ENCODE assay signal across 10 cellular contexts in genomic region chr3:158768881-158769518, GRCh38. TPM values are rescaled to one million over a fixed set of nuclear protein-coding genes. Genes with fewer than 3 reads are reported as not detected.
DNase-seq lines count a peak whose midpoint lies in the region; ATAC-seq and TF ChIP-seq lines count a peak whose summit lies in the region.
"Had no signal": no experiment of that assay in that cellular context is flagged by ENCODE, and none has a peak within 500 bp of the region (broad histone marks: within the 10 kb centered on the region; RNA-seq: fewer than 3 reads in every experiment).

No MANE protein-coding gene starts in this region.

- H3K4me1 Mint-ChIP-seq in naive thymus-derived CD4-positive, alpha-beta T cell = peaks cover 0 to 12% (median 0%) of the 10 kb centered on the region in 7 donors

- peaks cover 0 to 8% (median 4%) of the 10 kb centered on the region in 5 donors for H3K36me3 Mint-ChIP-seq in naive thymus-derived CD4-positive, alpha-beta T cell
- H3K36me3 Mint-ChIP-seq: activated naive CD8-positive, alpha-beta T cell treated with anti-CD3 and anti-CD28 coated beads, Interleukin-2, amount 10 ng/mL, durations not matched to agents 7 days and 5 days; natural killer cell treated with Interleukin-12 subunit alpha and Interleukin-12 subunit beta and Interleukin-15 and Interleukin-18, amount 100 ng/mL, for 72 hours had no signal

- intact Hi-C loops in naive thymus-derived CD4-positive, alpha-beta T cell (cut with micrococcal nuclease) = no loop called here

- H3F3A ChIP-seq in smooth muscle cell (ENCODE audit: low read depth) = peaks cover 18% of the 10 kb centered on the region

- no peak overlapping the region for H3K4me3 ChIP-seq in smooth muscle cell
- H3K4me3 ChIP-seq in naive thymus-derived CD4-positive, alpha-beta T cell (ENCODE audit: low read length) = no peak overlapping the region

- POLR2A ChIA-PET in naive thymus-derived CD4-positive, alpha-beta T cell (lab: Charles Lee) = no interaction called here

- WGBS in smooth muscle cell (ENCODE audit: low lambda C conversion rate) = 52% methylated on average over 8 of the region's 8 CpGs

- H2AFZ ChIP-seq in smooth muscle cell (ENCODE audit: low read depth) = no peak overlapping the region

- peak overlapping the region; percentile 78 for H3K4me2 ChIP-seq in smooth muscle cell

- H3K27ac Mint-ChIP-seq in naive thymus-derived CD4-positive, alpha-beta T cell = no peak overlapping the region
- H3K27ac Mint-ChIP-seq: activated naive CD8-positive, alpha-beta T cell treated with anti-CD3 and anti-CD28 coated beads, Interleukin-2, amount 10 ng/mL, durations not matched to agents 7 days and 5 days; natural killer cell treated with Interleukin-12 subunit alpha and Interleukin-12 subunit beta and Interleukin-15 and Interleukin-18, amount 100 ng/mL, for 72 hours had no signal

- H3K9me3 Mint-ChIP-seq in naive thymus-derived CD4-positive, alpha-beta T cell = no peaks in the 10 kb centered on the region
- H3K9me3 Mint-ChIP-seq: activated naive CD8-positive, alpha-beta T cell treated with anti-CD3 and anti-CD28 coated beads, Interleukin-2, amount 10 ng/mL, durations not matched to agents 7 days and 5 days; natural killer cell treated with Interleukin-12 subunit alpha and Interleukin-12 subunit beta and Interleukin-15 and Interleukin-18, amount 100 ng/mL, for 72 hours had no signal

- H3K9ac ChIP-seq in smooth muscle cell (ENCODE audit: low read depth) = no peak overlapping the region

- no peak for TF ChIP-seq CTCF in smooth muscle cell (IDR thresholded peaks at IDR 0.05; ENCODE audit: borderline replicate concordance, insufficient read depth, poor library complexity, severe bottlenecking)

- H3K36me3 ChIP-seq in smooth muscle cell (ENCODE audit: low read depth) = no peaks in the 10 kb centered on the region
- no peaks in the 10 kb centered on the region for H3K36me3 ChIP-seq in naive thymus-derived CD4-positive, alpha-beta T cell (ENCODE audit: control insufficient read depth in 2 of 3, insufficient read depth in 3 of 3, low read length in 3 of 3)

- no peaks in the 10 kb centered on the region for H3K9me3 ChIP-seq in smooth muscle cell (replicated peaks; ENCODE audit: low read depth)
- H3K9me3 ChIP-seq in naive thymus-derived CD4-positive, alpha-beta T cell (ENCODE audit: control insufficient read depth in 2 of 3, low read length in 3 of 3) = no peaks in the 10 kb centered on the region

- no peaks in the 10 kb centered on the region for H3K79me2 ChIP-seq in smooth muscle cell (ENCODE audit: low read depth)

- no peak overlapping the region for H3K4me3 Mint-ChIP-seq in naive thymus-derived CD4-positive, alpha-beta T cell
- H3K4me3 Mint-ChIP-seq: activated naive CD8-positive, alpha-beta T cell treated with anti-CD3 and anti-CD28 coated beads, Interleukin-2, amount 10 ng/mL, durations not matched to agents 7 days and 5 days; natural killer cell treated with Interleukin-12 subunit alpha and Interleukin-12 subunit beta and Interleukin-15 and Interleukin-18, amount 100 ng/mL, for 72 hours had no signal

- no peaks in the 10 kb centered on the region for H3K27me3 Mint-ChIP-seq in naive thymus-derived CD4-positive, alpha-beta T cell
- H3K27me3 Mint-ChIP-seq: natural killer cell treated with Interleukin-12 subunit alpha and Interleukin-12 subunit beta and Interleukin-15 and Interleukin-18, amount 100 ng/mL, for 72 hours had no signal

- H3K27ac ChIP-seq in smooth muscle cell (ENCODE audit: low read depth) = peak overlapping the region; percentile 83
- no peak overlapping the region for H3K27ac ChIP-seq in naive thymus-derived CD4-positive, alpha-beta T cell (ENCODE audit: low read depth, low read length)

- CTCF ChIA-PET in naive thymus-derived CD4-positive, alpha-beta T cell (lab: Charles Lee) = no interaction called here

- no peaks in the 10 kb centered on the region for H3K27me3 ChIP-seq in smooth muscle cell (ENCODE audit: low read depth)
- H3K27me3 ChIP-seq in naive thymus-derived CD4-positive, alpha-beta T cell (ENCODE audit: control insufficient read depth in 2 of 2, insufficient read depth in 2 of 2, low read length in 2 of 2) = no peaks in the 10 kb centered on the region

- ATAC-seq in GM19467 (IDR thresholded peaks at IDR 0.05; ENCODE audit: unreplicated experiment) (no peak), HG03442 (IDR thresholded peaks at IDR 0.05; ENCODE audit: unreplicated experiment) (no peak)
- no peak for ATAC-seq in naive thymus-derived CD4-positive, alpha-beta T cell
- ATAC-seq: natural killer cell treated with Interleukin-12 subunit alpha and Interleukin-12 subunit beta and Interleukin-15 and Interleukin-18, amount 100 ng/mL, for 72 hours had no signal

- H4K20me1 ChIP-seq in smooth muscle cell (ENCODE audit: low read depth) = no peaks in the 10 kb centered on the region

- DNase-seq in H4 (ENCODE audit: low spot score) = peak; percentile 95
- DNase-seq in brain pericyte (ENCODE audit: low read depth, low spot score) = peak; percentile 60
- peak; percentile 80 for DNase-seq in kidney glomerular epithelial cell (lab: John Stamatoyannopoulos, UW)
- DNase-seq in smooth muscle cell (lab: John Stamatoyannopoulos, UW; ENCODE audit: unreplicated experiment) = no peak
- DNase-seq in Kasumi-1 (lab: John Stamatoyannopoulos, UW) = no peak
- DNase-seq in naive thymus-derived CD4-positive, alpha-beta T cell = no peak
- DNase-seq: activated naive CD8-positive, alpha-beta T cell treated with anti-CD3 and anti-CD28 coated beads, Interleukin-2, amount 10 ng/mL, durations not matched to agents 7 days and 5 days had no signal

- H3K4me1 ChIP-seq in smooth muscle cell (ENCODE audit: low read depth) = peaks cover 17% of the 10 kb centered on the region
- H3K4me1 ChIP-seq in naive thymus-derived CD4-positive, alpha-beta T cell (ENCODE audit: control insufficient read depth in 2 of 2, insufficient read depth in 2 of 2, low read length in 2 of 2) = no peaks in the 10 kb centered on the region

RNA-seq across cellular contexts. Expression of gene MFSD1, which starts 32.9 kb away (rescaled TPM):
- 169 and 173 TPM in 2 replicates for total RNA-seq in H4 (2014; rRNA removed; shearing (Covaris generic))
- 91.5 and 95.0 TPM in 2 replicates for total RNA-seq in smooth muscle cell
- 60.1 and 64.7 TPM in 2 replicates for polyA plus RNA-seq in smooth muscle cell
- 10 to 100 TPM; 24.6 to 66.0 (median 31.1) TPM for total RNA-seq in naive thymus-derived CD4-positive, alpha-beta T cell
- 10 to 100 TPM; 52.9 to 54.6 TPM for polyA plus RNA-seq in naive thymus-derived CD4-positive, alpha-beta T cell

RNA-seq across cellular contexts. Expression of gene RARRES1, which starts 36.7 kb away (rescaled TPM):
- total RNA-seq in H4 (2014; rRNA removed; shearing (Covaris generic)) = not detected in 2 replicates
- 9.8 and 15.3 TPM in 2 replicates for total RNA-seq in smooth muscle cell
- polyA plus RNA-seq in smooth muscle cell = 6.6 and 10.2 TPM in 2 replicates
- total RNA-seq in naive thymus-derived CD4-positive, alpha-beta T cell = not detected
- not detected for polyA plus RNA-seq in naive thymus-derived CD4-positive, alpha-beta T cell
- total RNA-seq: activated naive CD8-positive, alpha-beta T cell treated with anti-CD3 and anti-CD28 coated beads, Interleukin-2, amount 10 ng/mL, durations not matched to agents 7 days and 5 days; natural killer cell treated with Interleukin-12 subunit alpha and Interleukin-12 subunit beta and Interleukin-15 and Interleukin-18, amount 100 ng/mL, for 72 hours had no signal

Comparison
In these comparisons a context has a peak if more than half of its experiments do, and no peak if none do; other contexts are left out.
1. DNase-seq: peak in H4 (single experiment), brain pericyte (single experiment) and kidney glomerular epithelial cell (single experiment); none in smooth muscle cell (single experiment), Kasumi-1 (0 of 2) and naive thymus-derived CD4-positive, alpha-beta T cell (0 of 9).